2 cellular contexts compared by ENCODE assay signal in genomic region chr16:56463153-56463552, GRCh38.
TF ChIP-seq lines count a peak whose summit lies in the region.

No MANE protein-coding gene starts in this region.

TF ChIP-seq in HEK293, 187 proteins besides CTCF, POLR2A, EP300 and RAD21:
- no peak for TF ChIP-seq ZBTB20 (tag by site-specific recombination; IDR thresholded peaks at IDR 0.05)
- no peak for TF ChIP-seq TCF7L2 (IDR thresholded peaks at IDR 0.05; ENCODE audit: borderline replicate concordance, low read depth, low read length)
- TF ChIP-seq ZNF362 (tag by site-specific recombination; IDR thresholded peaks at IDR 0.05), result 0 out of 2 replicates have a peak, but pooled peaks have one; percentile 12
- TF ChIP-seq ZNF121 (tag by site-specific recombination; IDR thresholded peaks at IDR 0.05), result no peak
- no peak for TF ChIP-seq ZNF626 (tag by site-specific recombination; IDR thresholded peaks at IDR 0.05)
- TF ChIP-seq SCRT2 (tag by site-specific recombination; IDR thresholded peaks at IDR 0.05), result no peak
TF ChIP-seq in HEK293: peak in this region for 1.

TF ChIP-seq in K562, 482 proteins besides CTCF, POLR2A, EP300 and RAD21:
- TF ChIP-seq MAFG (tag; conservative IDR thresholded peaks at IDR 0.05) (peak; percentile 21; the same call in 1 of the 2 replicates), RBM15 (IDR thresholded peaks at IDR 0.05; ENCODE audit: insufficient read depth, low read length) (no peak), ZNF384 (IDR thresholded peaks at IDR 0.05; ENCODE audit: low read depth, low read length) (peak; percentile 55; the same call in 1 of the 2 replicates), ATF3 (IDR thresholded peaks at IDR 0.05) (no peak), ATF3 (CRISPR knock-in tag; conservative IDR thresholded peaks at IDR 0.05) (no peak), VEZF1 (CRISPR knock-in tag; IDR thresholded peaks at IDR 0.05) (no peak), ZNF512 (tag; IDR thresholded peaks at IDR 0.05) (peak; percentile 28; the same call in 1 of the 2 replicates), ZNF785 (CRISPR knock-in tag; IDR thresholded peaks at IDR 0.05) (no peak), GABPB1 (CRISPR knock-in tag; IDR thresholded peaks at IDR 0.05) (no peak), ZNF316 (IDR thresholded peaks at IDR 0.05) (peak; percentile 66)
